In genomic region chr2:137910641-137911040, GRCh38 we compare ENCODE assay signal across 9 cellular contexts. TPM values are rescaled to one million over a fixed set of nuclear protein-coding genes. Genes with fewer than 3 reads are reported as not detected.
DNase-seq lines count a peak whose midpoint lies in the region; ATAC-seq and TF ChIP-seq lines count a peak whose summit lies in the region.
"Had no signal": no experiment of that assay in that cellular context is flagged by ENCODE, and none has a peak within 500 bp of the region (broad histone marks: within the 10 kb centered on the region; RNA-seq: fewer than 3 reads in every experiment).

No MANE protein-coding gene starts in this region.

- no peak for ATAC-seq in stimulated activated naive CD8-positive, alpha-beta T cell treated with anti-CD3 and anti-CD28 coated beads, Interleukin-15, amount 100 ng/mL, for 72 hours
- no peak for ATAC-seq in HG03025 (IDR thresholded peaks at IDR 0.05; ENCODE audit: low FRiP score, unreplicated experiment)

- H3K27me3 Mint-ChIP-seq in stimulated activated naive CD8-positive, alpha-beta T cell treated with anti-CD3 and anti-CD28 coated beads, Interleukin-15, amount 100 ng/mL, for 72 hours = peaks cover 14% of the 10 kb centered on the region

- H3K9me3 ChIP-seq in stomach = no peaks in the 10 kb centered on the region

- 17 to 33% (median 23%) methylated on average over 4 of the region's 4 CpGs for WGBS in stomach, 5 donors

- H3K9me3 Mint-ChIP-seq in stimulated activated naive CD8-positive, alpha-beta T cell treated with anti-CD3 and anti-CD28 coated beads, Interleukin-15, amount 100 ng/mL, for 72 hours = no peaks in the 10 kb centered on the region

- DNase-seq in NCI-H2171 treated with DMSO at 0.1 percent for 48 hours (lab: John Stamatoyannopoulos, UW) = peak; percentile 52
- DNase-seq in NCI-H2171 (lab: John Stamatoyannopoulos, UW) = no peak
- peak; percentile 53 for DNase-seq in OCI-M1 (lab: John Stamatoyannopoulos, UW)
- peak; percentile 52 for DNase-seq in fibroblast of peridontal ligament (ENCODE audit: extremely low read depth)
- DNase-seq in stomach = no peak
- no peak for DNase-seq in stimulated activated naive CD8-positive, alpha-beta T cell treated with anti-CD3 and anti-CD28 coated beads, Interleukin-15, amount 100 ng/mL, for 72 hours
- DNase-seq in central memory CD4-positive, alpha-beta T cell = no peak
- DNase-seq: SIG-M5 had no signal

- H3K4me1 ChIP-seq in stomach = peaks cover 0 to 4% (median 0%) of the 10 kb centered on the region in 4 donors

- no peak overlapping the region for H3K27ac ChIP-seq in stomach

- no peak for TF ChIP-seq POLR2A in stomach (IDR thresholded peaks at IDR 0.05)

- TF ChIP-seq EP300 in stomach (IDR thresholded peaks at IDR 0.05) = no peak

- H3K4me1 Mint-ChIP-seq in stimulated activated naive CD8-positive, alpha-beta T cell treated with anti-CD3 and anti-CD28 coated beads, Interleukin-15, amount 100 ng/mL, for 72 hours = no peaks in the 10 kb centered on the region

- H3K4me3 ChIP-seq in stomach = no peak overlapping the region

- peak in 5 of 7 experiments; percentile 20 to 76 (median 34) for TF ChIP-seq CTCF in stomach (IDR thresholded peaks at IDR 0.05)

- H3K36me3 ChIP-seq in stomach = no peaks in the 10 kb centered on the region

- no peaks in the 10 kb centered on the region for H3K27me3 ChIP-seq in stomach

- H3K27ac Mint-ChIP-seq in stimulated activated naive CD8-positive, alpha-beta T cell treated with anti-CD3 and anti-CD28 coated beads, Interleukin-15, amount 100 ng/mL, for 72 hours = no peak overlapping the region

- H3K4me3 Mint-ChIP-seq in stimulated activated naive CD8-positive, alpha-beta T cell treated with anti-CD3 and anti-CD28 coated beads, Interleukin-15, amount 100 ng/mL, for 72 hours = no peak overlapping the region

- intact Hi-C loops in stomach (cut with DNase I; ENCODE audit: low total_unique reads) = loop anchor here (10.0 kb wide), 1 partner anchor 184 kb away; no protein-coding TSS in a partner anchor

RNA-seq across cellular contexts. Expression of gene HNMT, which starts 53.6 kb away (rescaled TPM):
- 100 to 1,000 TPM in 1 of 5 donors, 10 to 100 TPM in 4; 11.2 to 145 (median 28.0) TPM for total RNA-seq in stomach
- 10 to 100 TPM; 34.4 to 65.5 (median 59.5) TPM for polyA plus RNA-seq in stomach

Comparison
In these comparisons a context has a peak if more than half of its experiments do, and no peak if none do; other contexts are left out.
1. DNase-seq: peak in NCI-H2171 treated with DMSO at 0.1 percent for 48 hours (single experiment), OCI-M1 (single experiment) and fibroblast of peridontal ligament (single experiment); none in NCI-H2171 (single experiment), stomach (single experiment), stimulated activated naive CD8-positive, alpha-beta T cell treated with anti-CD3 and anti-CD28 coated beads, Interleukin-15, amount 100 ng/mL, for 72 hours (0 of 2) and central memory CD4-positive, alpha-beta T cell (single experiment).